ENCODE assay signal across 8 cellular contexts in genomic region chr20:41005361-41005729, GRCh38. TPM values are rescaled to one million over a fixed set of nuclear protein-coding genes. Genes with fewer than 3 reads are reported as not detected.
DNase-seq lines count a peak whose midpoint lies in the region; ATAC-seq and TF ChIP-seq lines count a peak whose summit lies in the region.

No MANE protein-coding gene starts in this region.

- H3K4me3 ChIP-seq in brain microvascular endothelial cell (ENCODE audit: low read depth, low read length) = peak overlapping the region; percentile 51
- no peak overlapping the region for H3K4me3 ChIP-seq in lower leg skin (ENCODE audit: low read depth, poor library complexity, severe bottlenecking)
- no peak overlapping the region for H3K4me3 ChIP-seq in CD8-positive, alpha-beta T cell (ENCODE audit: low read depth, low read length)

- no peaks in the 10 kb centered on the region for H3K9me3 Mint-ChIP-seq in CD8-positive, alpha-beta T cell

- H3K36me3 Mint-ChIP-seq in CD8-positive, alpha-beta T cell = no peaks in the 10 kb centered on the region

- DNase-seq in ACHN (peak; percentile 49), LHCN-M2 (ENCODE audit: low read depth) (peak; percentile 94), brain microvascular endothelial cell (peak; percentile 93), lower leg skin (ENCODE audit: low spot score in 2 of 2) (peak; percentile 94 to 98), NCI-H510A treated with DMSO at 0.1 percent for 48 hours (lab: John Stamatoyannopoulos, UW) (no peak)
- DNase-seq in activated CD4-positive, CD25-positive, alpha-beta regulatory T cell treated with anti-CD3 and anti-CD28 coated beads, Interleukin-2, amount 50 U/mL, for 72 hours = no peak
- no peak for DNase-seq in CD8-positive, alpha-beta T cell

- H3K27me3 ChIP-seq in brain microvascular endothelial cell (replicated peaks) = no peaks in the 10 kb centered on the region
- no peaks in the 10 kb centered on the region for H3K27me3 ChIP-seq in CD8-positive, alpha-beta T cell (ENCODE audit: insufficient read depth, low read length)

- TF ChIP-seq CTCF in brain microvascular endothelial cell (IDR thresholded peaks at IDR 0.05; ENCODE audit: low read depth, low read length, missing control alignments) (no peak), lower leg skin (IDR thresholded peaks at IDR 0.05) (no peak)
- no peak for TF ChIP-seq CTCF in CD8-positive, alpha-beta T cell (IDR thresholded peaks at IDR 0.05)

- intact Hi-C loops in lower leg skin (cut with DNase I; ENCODE audit: low total_unique reads) = no loop called here
- intact Hi-C loops in CD8-positive, alpha-beta T cell (cut with DNase I, micrococcal nuclease) = no loop called here

- H3K4me3 Mint-ChIP-seq in CD8-positive, alpha-beta T cell = no peak overlapping the region

- no peaks in the 10 kb centered on the region for H3K9me3 ChIP-seq in CD8-positive, alpha-beta T cell (ENCODE audit: low read length)

- peak overlapping the region; percentile 91 for H3K27ac ChIP-seq in brain microvascular endothelial cell
- H3K27ac ChIP-seq in CD8-positive, alpha-beta T cell (ENCODE audit: low read depth, low read length) = no peak overlapping the region

- H3K27ac Mint-ChIP-seq in CD8-positive, alpha-beta T cell = no peak overlapping the region

- CTCF ChIA-PET in CD8-positive, alpha-beta T cell (lab: Charles Lee) = interaction anchor here (1.7 kb wide), 1 partner anchor 15 kb away, joined by 15 read pairs; no protein-coding TSS in a partner anchor

- POLR2A ChIA-PET in CD8-positive, alpha-beta T cell (lab: Charles Lee) = interaction anchor here (1.0 kb wide), 1 partner anchor 12 kb away, joined by 3 read pairs; no protein-coding TSS in a partner anchor

- H3K36me3 ChIP-seq in brain microvascular endothelial cell (replicated peaks) = no peaks in the 10 kb centered on the region
- H3K36me3 ChIP-seq in CD8-positive, alpha-beta T cell (ENCODE audit: insufficient read depth, low read length) = no peaks in the 10 kb centered on the region

- peaks cover 25% of the 10 kb centered on the region for H3K4me1 Mint-ChIP-seq in CD8-positive, alpha-beta T cell (ENCODE audit: low read depth)

- WGBS in lower leg skin, 2 donors = 9 to 21% methylated on average over 4 of the region's 4 CpGs

- in situ Hi-C loops in ACHN (cut with HindIII; ENCODE audit: low pct_ligation_motif_present, low pct_unique_long_range_greater_than_20kb, low sequenced_read_pairs) (no loop called here), brain microvascular endothelial cell (cut with HindIII; ENCODE audit: low pct_ligation_motif_present, low sequenced_read_pairs) (no loop called here)

- TF ChIP-seq POLR2A in lower leg skin (IDR thresholded peaks at IDR 0.05) = no peak

- ATAC-seq in GM19452 (IDR thresholded peaks at IDR 0.05; ENCODE audit: unreplicated experiment) = no peak
- ATAC-seq in CD8-positive, alpha-beta T cell = no peak

- no peaks in the 10 kb centered on the region for H3K27me3 Mint-ChIP-seq in CD8-positive, alpha-beta T cell (ENCODE audit: low read depth)

- peaks cover 17% of the 10 kb centered on the region for H3K4me1 ChIP-seq in CD8-positive, alpha-beta T cell (ENCODE audit: insufficient read depth, low read length)

RNA-seq across cellular contexts. Expression of gene TOP1, which starts 23.3 kb away (rescaled TPM):
- 29.7 and 37.4 TPM in 2 replicates for total RNA-seq in LHCN-M2 (2014; rRNA removed)
- polyA plus RNA-seq in LHCN-M2 (2012) = 27.1 TPM
- 10 to 100 TPM; 29.8 to 37.1 (median 31.9) TPM for total RNA-seq in lower leg skin
- total RNA-seq in CD8-positive, alpha-beta T cell = 10 to 100 TPM; 58.5 to 61.1 TPM

Comparison
In these comparisons a context has a peak if more than half of its experiments do, and no peak if none do; other contexts are left out.
1. DNase-seq: peak in ACHN (single experiment), LHCN-M2 (single experiment), brain microvascular endothelial cell (single experiment) and lower leg skin (2 of 2); none in NCI-H510A treated with DMSO at 0.1 percent for 48 hours (single experiment), activated CD4-positive, CD25-positive, alpha-beta regulatory T cell treated with anti-CD3 and anti-CD28 coated beads, Interleukin-2, amount 50 U/mL, for 72 hours (single experiment) and CD8-positive, alpha-beta T cell (0 of 7).